Comparison of ENCODE assay signal across 7 cellular contexts in the genomic region with DNA sequence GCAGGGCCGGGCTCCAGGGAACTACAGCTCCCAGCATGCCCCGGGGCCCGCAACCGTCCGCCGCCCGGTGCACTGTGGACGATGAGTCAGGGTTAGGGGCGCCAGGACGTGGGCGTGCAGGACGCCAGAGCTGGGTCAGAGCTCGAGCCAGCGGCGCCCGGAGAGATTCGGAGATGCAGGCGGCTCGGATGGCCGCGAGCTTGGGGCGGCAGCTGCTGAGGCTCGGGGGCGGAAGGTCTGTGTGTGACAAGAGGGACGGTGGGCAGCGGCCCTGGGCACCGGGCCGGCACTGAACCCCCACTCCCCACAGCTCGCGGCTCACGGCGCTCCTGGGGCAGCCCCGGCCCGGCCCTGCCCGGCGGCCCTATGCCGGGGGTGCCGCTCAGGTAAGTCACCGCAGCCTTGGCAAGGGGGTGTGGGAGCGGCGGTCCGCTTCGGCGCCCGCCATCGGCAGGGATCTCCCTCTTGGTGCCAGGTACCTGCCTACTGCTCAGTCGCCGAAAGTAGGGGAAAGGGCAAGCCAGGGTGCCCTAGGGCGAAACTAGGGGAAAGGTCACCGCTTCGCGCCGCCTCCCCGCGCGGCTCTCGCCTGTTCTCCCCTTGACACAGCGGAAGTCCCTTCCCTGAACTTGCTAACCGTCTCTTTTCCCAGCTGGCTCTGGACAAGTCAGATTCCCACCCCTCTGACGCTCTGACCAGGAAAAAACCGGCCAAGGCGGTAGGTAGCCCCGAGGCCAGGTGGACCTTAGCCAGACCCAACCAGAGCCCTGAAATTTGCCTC. TPM values are rescaled to one million over a fixed set of nuclear protein-coding genes. Genes with fewer than 3 reads are reported as not detected.
A peak's percentile ranks its signal among the peaks of the same experiment; 100 is the strongest.
DNase-seq lines count a peak whose midpoint lies in the region; ATAC-seq and TF ChIP-seq lines count a peak whose summit lies in the region.

A gene (plus strand): TSS at position 127 of the 781 bp plus-strand sequence. CDS start 47 bp downstream, at position 174.
A gene (minus strand): TSS at position 25 of the 781 bp plus-strand sequence.

- no peaks in the 10 kb centered on the region for H3K27me3 ChIP-seq in lung (ENCODE audit: control insufficient read depth, insufficient read depth)

- peak within 1 kb of the TSS; percentile 83 for H3K4me3 ChIP-seq in lung

- no peak for TF ChIP-seq CTCF in lung (IDR thresholded peaks at IDR 0.05; ENCODE audit: control extremely low read depth, extremely low read depth)

- H3K27me3 Mint-ChIP-seq in activated CD8-positive, alpha-beta T cell treated with anti-CD3 and anti-CD28 coated beads, Interleukin-2, amount 10 ng/mL, durations not matched to agents 7 days and 5 days (ENCODE audit: low read depth), result no peaks in the 10 kb centered on the region

- H3K4me3 Mint-ChIP-seq in activated CD8-positive, alpha-beta T cell treated with anti-CD3 and anti-CD28 coated beads, Interleukin-2, amount 10 ng/mL, durations not matched to agents 7 days and 5 days, result peak within 1 kb of the TSS; percentile 96

- no peaks in the 10 kb centered on the region for H3K9me3 ChIP-seq in lung (ENCODE audit: control insufficient read depth in 2 of 2, insufficient read depth in 1 of 2, low read length in 1 of 2)

- DNase-seq in NCI-H774 (lab: John Stamatoyannopoulos, UW) (peak; percentile 29), lung (ENCODE audit: low spot score) (peak; percentile 91)
- DNase-seq in activated CD8-positive, alpha-beta T cell treated with anti-CD3 and anti-CD28 coated beads, Interleukin-2, amount 10 ng/mL, durations not matched to agents 7 days and 5 days, result peak; percentile 85
- peak; percentile 69 for DNase-seq in effector CD4-positive, alpha-beta T cell
- peak; percentile 57 to 67 (median 58) for DNase-seq in stimulated activated CD4-positive, alpha-beta T cell treated with anti-CD3 and anti-CD28 coated beads, TNF-alpha, amount 100 ng/mL, for 4 hours (ENCODE audit: low read depth in 3 of 3)

- peaks cover 56% of the 10 kb centered on the region for H3K4me1 Mint-ChIP-seq in activated CD8-positive, alpha-beta T cell treated with anti-CD3 and anti-CD28 coated beads, Interleukin-2, amount 10 ng/mL, durations not matched to agents 7 days and 5 days (ENCODE audit: low read depth)

- peak within 1 kb of the TSS; percentile 96 to 98 for H3K27ac ChIP-seq in lung (ENCODE audit: low read depth in 1 of 2, low read length in 1 of 2)

- peaks cover 35% of the 10 kb centered on the region for H3K36me3 Mint-ChIP-seq in activated CD8-positive, alpha-beta T cell treated with anti-CD3 and anti-CD28 coated beads, Interleukin-2, amount 10 ng/mL, durations not matched to agents 7 days and 5 days (ENCODE audit: low read depth)

- CTCF ChIA-PET in activated CD8-positive, alpha-beta T cell treated with anti-CD3 and anti-CD28 coated beads, Interleukin-2, amount 10 ng/mL, durations not matched to agents 7 days and 5 days (lab: Charles Lee), result interaction anchor here (0.8 to 4.5 kb wide), 18 partner anchors 9 to 467 kb away, joined by 3 to 37 read pairs (median 4); a partner anchor contains a TSS

- H3K9me3 Mint-ChIP-seq in activated CD8-positive, alpha-beta T cell treated with anti-CD3 and anti-CD28 coated beads, Interleukin-2, amount 10 ng/mL, durations not matched to agents 7 days and 5 days (ENCODE audit: insufficient read depth), result no peaks in the 10 kb centered on the region

- H3K27ac Mint-ChIP-seq in activated CD8-positive, alpha-beta T cell treated with anti-CD3 and anti-CD28 coated beads, Interleukin-2, amount 10 ng/mL, durations not matched to agents 7 days and 5 days, result peak within 1 kb of the TSS; percentile 95

- 0% methylated on average over 45 to 63 of the region's 63 CpGs for WGBS in lung, 2 donors

- peaks cover 5 to 35% of the 10 kb centered on the region in 2 donors for H3K36me3 ChIP-seq in lung (ENCODE audit: control insufficient read depth in 2 of 2, insufficient read depth in 2 of 2, low read length in 2 of 2)

- peaks cover 6 to 20% of the 10 kb centered on the region in 2 donors for H3K4me1 ChIP-seq in lung (ENCODE audit: control insufficient read depth in 2 of 2, insufficient read depth in 2 of 2, low read length in 2 of 2)

- POLR2A ChIA-PET in activated CD8-positive, alpha-beta T cell treated with anti-CD3 and anti-CD28 coated beads, Interleukin-2, amount 10 ng/mL, durations not matched to agents 7 days and 5 days (lab: Charles Lee), result interaction anchor here (0.6 to 5.4 kb wide), 12 partner anchors 10 to 174 kb away, joined by 3 to 35 read pairs (median 5); a partner anchor contains a TSS

- ATAC-seq in GM18498 (IDR thresholded peaks at IDR 0.05; ENCODE audit: unreplicated experiment) (peak; percentile 53), HG02938 (IDR thresholded peaks at IDR 0.05; ENCODE audit: unreplicated experiment) (peak; percentile 47), lung (ENCODE audit: insufficient read depth, low FRiP score) (peak; percentile 87)
- ATAC-seq in activated CD8-positive, alpha-beta T cell treated with anti-CD3 and anti-CD28 coated beads, Interleukin-2, amount 10 ng/mL, durations not matched to agents 7 days and 5 days, result peak; percentile 75

RNA-seq across cellular contexts. Expression of the first gene that starts in this region (rescaled TPM):
- 100 to 1,000 TPM; 348 to 371 TPM for total RNA-seq in activated CD8-positive, alpha-beta T cell treated with anti-CD3 and anti-CD28 coated beads, Interleukin-2, amount 10 ng/mL, durations not matched to agents 7 days and 5 days
- 100 to 1,000 TPM; 158 to 679 TPM for total RNA-seq in lung
- polyA plus RNA-seq in lung, result 100 to 1,000 TPM; 412 to 774 TPM

RNA-seq across cellular contexts. Expression of the second gene that starts in this region (rescaled TPM):
- 10 to 100 TPM; 10.1 to 11.7 TPM for total RNA-seq in activated CD8-positive, alpha-beta T cell treated with anti-CD3 and anti-CD28 coated beads, Interleukin-2, amount 10 ng/mL, durations not matched to agents 7 days and 5 days
- total RNA-seq in lung, result 10 to 100 TPM; 17.1 to 20.1 TPM
- polyA plus RNA-seq in lung, result 10 to 100 TPM; 10.0 to 13.4 TPM

Comparison
In these comparisons a context has a peak if more than half of its experiments do, and no peak if none do; other contexts are left out.
1. Peak in every context shown above with its lines: DNase-seq, ATAC-seq, H3K4me3 ChIP-seq and H3K27ac ChIP-seq.
2. DNase-seq: peak in every context shown above with its lines; median percentile 91 in lung; 85 in activated CD8-positive, alpha-beta T cell treated with anti-CD3 and anti-CD28 coated beads, Interleukin-2, amount 10 ng/mL, durations not matched to agents 7 days and 5 days; 69 in effector CD4-positive, alpha-beta T cell; 58 in stimulated activated CD4-positive, alpha-beta T cell treated with anti-CD3 and anti-CD28 coated beads, TNF-alpha, amount 100 ng/mL, for 4 hours; 29 in NCI-H774.